Comparison of ENCODE assay signal across 14 cellular contexts in genomic region chr1:33300673-33301072, GRCh38. TPM values are rescaled to one million over a fixed set of nuclear protein-coding genes. Genes with fewer than 3 reads are reported as not detected.
DNase-seq lines count a peak whose midpoint lies in the region; ATAC-seq, FAIRE-seq and TF ChIP-seq lines count a peak whose summit lies in the region.
"Had no signal": no experiment of that assay in that cellular context is flagged by ENCODE, and none has a peak within 500 bp of the region (broad histone marks: within the 10 kb centered on the region; RNA-seq: fewer than 3 reads in every experiment).

No MANE protein-coding gene starts in this region.

- peaks cover 0 to 50% (median 0%) of the 10 kb centered on the region in 3 donors for H3K36me3 ChIP-seq in esophagus squamous epithelium

- H3K4me1 ChIP-seq in H9 (ENCODE audit: insufficient read depth, low read length), result no peaks in the 10 kb centered on the region
- peaks cover 0 to 51% (median 10%) of the 10 kb centered on the region in 3 donors for H3K4me1 ChIP-seq in esophagus squamous epithelium

- no peak overlapping the region for H2BK12ac ChIP-seq in H9 (ENCODE audit: insufficient read length, low read depth, low read length)

- no peak overlapping the region for H3K9ac ChIP-seq in H9 (ENCODE audit: extremely low read depth, insufficient read length, low read length)

- H2BK15ac ChIP-seq in H9 (ENCODE audit: low read depth, low read length), result no peak overlapping the region

- H3K9me3 ChIP-seq in H9 (ENCODE audit: control insufficient read depth, low read depth, low read length) (no peaks in the 10 kb centered on the region), esophagus squamous epithelium (no peaks in the 10 kb centered on the region)

- DNase-seq in AG04449 (ENCODE audit: low read depth, low spot score), result peak; percentile 62
- DNase-seq in H9, result no peak
- DNase-seq in esophagus squamous epithelium (lab: John Stamatoyannopoulos, UW), result no peak
- DNase-seq in H54 (ENCODE audit: insufficient read length, low spot score), result no peak
- DNase-seq in NCI-H146 (lab: John Stamatoyannopoulos, UW), result no peak
- DNase-seq: activated gamma-delta T cell, NCI-H2081 had no signal

- H3K14ac ChIP-seq in H9 (ENCODE audit: insufficient read depth, low read length), result no peak overlapping the region

- no peaks in the 10 kb centered on the region for H4K20me1 ChIP-seq in H9 (ENCODE audit: control insufficient read depth, insufficient read depth, insufficient read length)

- no peak overlapping the region for H3K4me3 ChIP-seq in AG04449 (ENCODE audit: low read depth, low read length)
- no peak overlapping the region for H3K4me3 ChIP-seq in esophagus squamous epithelium

- intact Hi-C loops in esophagus squamous epithelium (cut with DNase I), result no loop called here

- no peak overlapping the region for H2AK5ac ChIP-seq in H9 (ENCODE audit: insufficient read length, low read length)

- H4K5ac ChIP-seq in H9 (ENCODE audit: insufficient read length, low read depth, low read length), result no peak overlapping the region

- H2AFZ ChIP-seq in H9 (ENCODE audit: low read length), result no peak overlapping the region

- H3K27me3 ChIP-seq in H9 (ENCODE audit: insufficient read depth, low read length), result no peaks in the 10 kb centered on the region
- no peaks in the 10 kb centered on the region for H3K27me3 ChIP-seq in esophagus squamous epithelium

- no peak overlapping the region for H3K4me2 ChIP-seq in H9 (ENCODE audit: insufficient read depth, insufficient read length, low read length)

- H3K27ac Mint-ChIP-seq in H9 (peak overlapping the region in 2 of 3 experiments; percentile 54 to 70; a peak in 1 of 7 replicates), nephron (peak overlapping the region; percentile 74 to 95 (median 85))
- H3K27ac Mint-ChIP-seq: type B pancreatic cell had no signal

- POLR2A ChIA-PET in AG04449 (lab: Yijun Ruan, JAX), result no interaction called here

- H3K27ac ChIP-seq in H9 (ENCODE audit: insufficient read length, low read depth, low read length), result no peak overlapping the region
- peak overlapping the region in 3 of 4 donors; percentile 28 to 55 (median 53) for H3K27ac ChIP-seq in esophagus squamous epithelium
- H3K27ac ChIP-seq: C4-2B, RWPE1 had no signal

- no peak overlapping the region for H3K23ac ChIP-seq in H9 (ENCODE audit: insufficient read length, low read depth, low read length)

- H3K27me3 Mint-ChIP-seq in H9 (ENCODE audit: low read depth), result peaks cover 5% of the 10 kb centered on the region
- no peaks in the 10 kb centered on the region for H3K27me3 Mint-ChIP-seq in nephron (ENCODE audit: low read depth)
- H3K27me3 Mint-ChIP-seq: type B pancreatic cell had no signal

- H2BK5ac ChIP-seq in H9 (ENCODE audit: insufficient read length, low read length), result no peak overlapping the region

- H3T11ph ChIP-seq in H9 (ENCODE audit: low read length), result no peak overlapping the region

- H3K18ac ChIP-seq in H9 (ENCODE audit: insufficient read length, low read depth, low read length), result no peak overlapping the region

- H3K79me1 ChIP-seq in H9 (ENCODE audit: insufficient read depth, low read depth, low read length, poor library complexity, severe bottlenecking), result no peaks in the 10 kb centered on the region

- TF ChIP-seq POLR2A in esophagus squamous epithelium (IDR thresholded peaks at IDR 0.05) (no peak), H54 (IDR thresholded peaks at IDR 0.05; ENCODE audit: low read depth, low read length) (no peak)

- H3K4me3 Mint-ChIP-seq in H9 (no peak overlapping the region), nephron (peak overlapping the region in 1 of 3 experiments; percentile 10)
- H3K4me3 Mint-ChIP-seq: type B pancreatic cell had no signal

- no peaks in the 10 kb centered on the region for H3K79me2 ChIP-seq in H9 (ENCODE audit: insufficient read depth, low read length)

- H2BK20ac ChIP-seq in H9 (ENCODE audit: low read depth, low read length, poor library complexity, severe bottlenecking), result no peak overlapping the region

- TF ChIP-seq CTCF in AG04449 (IDR thresholded peaks at IDR 0.05; ENCODE audit: insufficient read depth, low read length, missing control alignments), result no peak
- TF ChIP-seq CTCF in H9 (conservative IDR thresholded peaks at IDR 0.05), result no peak
- TF ChIP-seq CTCF in esophagus squamous epithelium (IDR thresholded peaks at IDR 0.05), result no peak
- no peak for TF ChIP-seq CTCF in nephron (IDR thresholded peaks at IDR 0.05; ENCODE audit: unreplicated experiment in 3 of 3)

- H3K56ac ChIP-seq in H9 (ENCODE audit: insufficient read length, low read depth, low read length), result no peak overlapping the region

- CTCF ChIA-PET in AG04449 (lab: Yijun Ruan, JAX), result interaction anchor here (10.6 to 12.1 kb wide), 2 partner anchors 65 to 169 kb away, joined by 203 to 436 read pairs; partner anchors contain the start of gene ZSCAN20

- H4K8ac ChIP-seq in H9 (replicated peaks; ENCODE audit: insufficient read length, low read depth, low read length), result no peak overlapping the region

- H3K4me1 Mint-ChIP-seq in H9, result peaks cover 9 to 18% of the 10 kb centered on the region in 2 experiments
- peaks cover 34% of the 10 kb centered on the region for H3K4me1 Mint-ChIP-seq in nephron

- FAIRE-seq in H54 (lab: Jason Lieb, UNC), result no peak

- no peak overlapping the region for H3K4ac ChIP-seq in H9 (ENCODE audit: low read depth, low read length)

- H3K9me3 Mint-ChIP-seq in H9 (peaks cover 0 to 4% of the 10 kb centered on the region in 2 experiments; a peak in 3 of 5 replicates), nephron (no peaks in the 10 kb centered on the region)
- H3K9me3 Mint-ChIP-seq: type B pancreatic cell had no signal

- no peaks in the 10 kb centered on the region for H3K23me2 ChIP-seq in H9 (ENCODE audit: insufficient read length, low read depth, low read length, poor library complexity, severe bottlenecking)

- no peak overlapping the region for H2BK120ac ChIP-seq in H9 (ENCODE audit: low read depth, low read length, poor library complexity, severe bottlenecking)

- ATAC-seq in HG03045 (IDR thresholded peaks at IDR 0.05; ENCODE audit: unreplicated experiment), result no peak
- ATAC-seq in HG02870 (IDR thresholded peaks at IDR 0.05; ENCODE audit: unreplicated experiment), result no peak
- ATAC-seq: activated CD4-positive, CD25-positive, alpha-beta regulatory T cell treated with anti-CD3 and anti-CD28 coated beads, Interleukin-2, amount 50 U/mL, for 24 hours had no signal

- H3K36me3 Mint-ChIP-seq in H9 (ENCODE audit: insufficient read depth in 1 of 3, low read depth in 3 of 3) (peaks cover 32 to 38% (median 32%) of the 10 kb centered on the region in 3 experiments), nephron (ENCODE audit: low read depth) (peaks cover 69% of the 10 kb centered on the region)

- WGBS in H9 (ENCODE audit: extremely low coverage, insufficient read length, low lambda C conversion rate), result no CpG with 5 or more reads among the region's 5 CpGs
- 73 to 78% methylated on average over 4 of the region's 5 CpGs for WGBS in esophagus squamous epithelium, 2 donors

- H4K91ac ChIP-seq in H9 (ENCODE audit: insufficient read length, low read depth, low read length), result no peak overlapping the region

RNA-seq across cellular contexts. Expression of gene A3GALT2, which starts 20.2 kb away (rescaled TPM):
- total RNA-seq in H9 (2021) (not detected in 2 replicates), esophagus squamous epithelium (not detected)

RNA-seq across cellular contexts. Expression of gene ZNF362, which starts 44.4 kb away (rescaled TPM):
- total RNA-seq in H9 (2021) (18.7 and 19.4 TPM in 2 replicates), esophagus squamous epithelium (10 to 100 TPM in 3 of 4 donors, 1 to 10 TPM in 1; 3.6 to 18.9 (median 13.7) TPM)
